20 cellular contexts compared by ENCODE assay signal in genomic region chr15:95170587-95171380, GRCh38.
DNase-seq lines count a peak whose midpoint lies in the region; ATAC-seq, FAIRE-seq and TF ChIP-seq lines count a peak whose summit lies in the region.
"Had no signal": no experiment of that assay in that cellular context is flagged by ENCODE, and none has a peak within 500 bp of the region (broad histone marks: within the 10 kb centered on the region; RNA-seq: fewer than 3 reads in every experiment).

No MANE protein-coding gene starts in this region.

- WGBS in transverse colon (ENCODE audit: low coverage in 1 of 2), 2 donors = 42 to 46% methylated on average over 2 to 5 of the region's 5 CpGs

- H3K27ac ChIP-seq in muscle layer of duodenum (ENCODE audit: low read length) = no peak overlapping the region
- peak overlapping the region; percentile 42 to 66 (median 61) for H3K27ac ChIP-seq in transverse colon

- H3K27me3 ChIP-seq in adipocyte (replicated peaks; ENCODE audit: control insufficient read depth, insufficient read depth, low read length) (no peaks in the 10 kb centered on the region), muscle layer of duodenum (ENCODE audit: low read depth, low read length) (no peaks in the 10 kb centered on the region), transverse colon (no peaks in the 10 kb centered on the region)

- in situ Hi-C loops in transverse colon (cut with MboI; ENCODE audit: low pct_ligation_motif_present in 1 of 4, low pct_unique_long_range_greater_than_20kb in 1 of 4, low sequenced_read_pairs in 3 of 4) = no loop called here

- H3K9ac ChIP-seq in adipocyte (ENCODE audit: low read length) = peak overlapping the region; percentile 88

- H3K9me3 Mint-ChIP-seq in activated naive CD8-positive, alpha-beta T cell treated with anti-CD3 and anti-CD28 coated beads, Interleukin-2, amount 50 U/mL, for 24 hours = peaks cover 10% of the 10 kb centered on the region
- H3K9me3 Mint-ChIP-seq: endodermal cell had no signal

- peaks cover 7% of the 10 kb centered on the region for H3K27me3 Mint-ChIP-seq in activated naive CD8-positive, alpha-beta T cell treated with anti-CD3 and anti-CD28 coated beads, Interleukin-2, amount 50 U/mL, for 24 hours
- H3K27me3 Mint-ChIP-seq: activated T-helper 17 cell treated with anti-CD3 and anti-CD28 coated beads, Interleukin-2, amount 50 U/mL, for 72 hours had no signal

- H3K9me3 ChIP-seq in adipocyte (ENCODE audit: control insufficient read depth, low read length) (no peaks in the 10 kb centered on the region), muscle layer of duodenum (ENCODE audit: control insufficient read depth in 1 of 2, low read length in 2 of 2) (no peaks in the 10 kb centered on the region), transverse colon (no peaks in the 10 kb centered on the region)

- H3K36me3 ChIP-seq in adipocyte (ENCODE audit: control insufficient read depth, insufficient read depth, low read length, severe bottlenecking) = no peaks in the 10 kb centered on the region
- H3K36me3 ChIP-seq in muscle layer of duodenum (ENCODE audit: control insufficient read depth in 1 of 2, insufficient read depth in 2 of 2, low read length in 2 of 2) = no peaks in the 10 kb centered on the region
- no peaks in the 10 kb centered on the region for H3K36me3 ChIP-seq in transverse colon

- TF ChIP-seq EP300 in transverse colon (IDR thresholded peaks at IDR 0.05; ENCODE audit: low read depth) = no peak

- no peaks in the 10 kb centered on the region for H3K4me1 Mint-ChIP-seq in activated naive CD8-positive, alpha-beta T cell treated with anti-CD3 and anti-CD28 coated beads, Interleukin-2, amount 50 U/mL, for 24 hours
- H3K4me1 Mint-ChIP-seq: activated T-helper 17 cell treated with anti-CD3 and anti-CD28 coated beads, Interleukin-2, amount 50 U/mL, for 72 hours; naive thymus-derived CD4-positive, alpha-beta T cell had no signal

- H3K4me3 ChIP-seq in adipocyte (ENCODE audit: low read length) (peak overlapping the region; percentile 81), muscle layer of duodenum (ENCODE audit: low read depth in 1 of 2, low read length in 2 of 2) (peak overlapping the region; percentile 28 to 45), transverse colon (no peak overlapping the region)

- no peak for ATAC-seq in activated naive CD8-positive, alpha-beta T cell treated with anti-CD3 and anti-CD28 coated beads, Interleukin-2, amount 50 U/mL, for 24 hours
- ATAC-seq: activated T-helper 17 cell treated with anti-CD3 and anti-CD28 coated beads, Interleukin-2, amount 50 U/mL, for 72 hours; left ventricle myocardium superior; naive thymus-derived CD4-positive, alpha-beta T cell had no signal

- DNase-seq in HTR-8/SVneo (ENCODE audit: insufficient read length, low spot score) (peak; percentile 14), adipocyte (ENCODE audit: low read depth) (no peak), transverse colon (no peak), DMS153 treated with DMSO at 0.1 percent for 48 hours (lab: John Stamatoyannopoulos, UW; ENCODE audit: unreplicated experiment) (no peak)
- no peak for DNase-seq in activated T-cell treated with anti-CD3 and anti-CD28 coated beads, Interleukin-2, amount 50 U/mL, for 48 hours
- DNase-seq in stimulated activated CD4-positive, alpha-beta T cell treated with anti-CD3 and anti-CD28 coated beads, Interleukin-4, amount 100 ng/mL, for 4 hours = no peak
- DNase-seq in activated naive CD8-positive, alpha-beta T cell treated with anti-CD3 and anti-CD28 coated beads, Interleukin-2, amount 50 U/mL, for 24 hours = no peak
- DNase-seq: activated CD4-positive, CD25-positive, alpha-beta regulatory T cell; activated CD8-positive, alpha-beta memory T cell treated with anti-CD3 and anti-CD28 coated beads for 24 hours; amniotic stem cell; Calu3; cerebellar nuclear complex; endodermal cell; GF-D8; left ventricle myocardium superior; naive thymus-derived CD4-positive, alpha-beta T cell; NCI-H1105 treated with DMSO at 0.1 percent for 48 hours; NCI-H82 had no signal

- TF ChIP-seq POLR2A in transverse colon (IDR thresholded peaks at IDR 0.05) = no peak

- intact Hi-C loops in transverse colon (cut with DNase I; ENCODE audit: low total_unique reads) = no loop called here

- no peak for FAIRE-seq in HTR-8/SVneo (lab: Jason Lieb, UNC)

- no peak overlapping the region for H3K4me3 Mint-ChIP-seq in activated naive CD8-positive, alpha-beta T cell treated with anti-CD3 and anti-CD28 coated beads, Interleukin-2, amount 50 U/mL, for 24 hours
- H3K4me3 Mint-ChIP-seq: activated T-helper 17 cell treated with anti-CD3 and anti-CD28 coated beads, Interleukin-2, amount 50 U/mL, for 72 hours; endodermal cell; naive thymus-derived CD4-positive, alpha-beta T cell had no signal

- no peak for TF ChIP-seq CTCF in transverse colon (IDR thresholded peaks at IDR 0.05)

- H3K4me1 ChIP-seq in adipocyte (ENCODE audit: control insufficient read depth, insufficient read depth, low read length) (peaks cover 51% of the 10 kb centered on the region), muscle layer of duodenum (ENCODE audit: control insufficient read depth in 1 of 2, insufficient read depth in 2 of 2, low read length in 2 of 2) (peaks cover 0 to 7% of the 10 kb centered on the region in 2 donors), transverse colon (peaks cover 0 to 10% (median 0%) of the 10 kb centered on the region in 4 donors)

- H3K27ac Mint-ChIP-seq in activated naive CD8-positive, alpha-beta T cell treated with anti-CD3 and anti-CD28 coated beads, Interleukin-2, amount 50 U/mL, for 24 hours = no peak overlapping the region
- H3K27ac Mint-ChIP-seq: activated T-helper 17 cell treated with anti-CD3 and anti-CD28 coated beads, Interleukin-2, amount 50 U/mL, for 72 hours; endodermal cell; naive thymus-derived CD4-positive, alpha-beta T cell had no signal

- no peaks in the 10 kb centered on the region for H3K36me3 Mint-ChIP-seq in activated naive CD8-positive, alpha-beta T cell treated with anti-CD3 and anti-CD28 coated beads, Interleukin-2, amount 50 U/mL, for 24 hours (ENCODE audit: low read depth)
- H3K36me3 Mint-ChIP-seq: naive thymus-derived CD4-positive, alpha-beta T cell had no signal

Comparison
In these comparisons a context has a peak if more than half of its experiments do, and no peak if none do; other contexts are left out.
1. H3K4me3 ChIP-seq: peak in adipocyte (single experiment) and muscle layer of duodenum (2 of 2); none in transverse colon (0 of 4).